ENCODE assay signal across 11 cellular contexts in genomic region chr3:48693826-48694225, GRCh38. TPM values are rescaled to one million over a fixed set of nuclear protein-coding genes. Genes with fewer than 3 reads are reported as not detected.
DNase-seq lines count a peak whose midpoint lies in the region; ATAC-seq and TF ChIP-seq lines count a peak whose summit lies in the region.
"Had no signal": no experiment of that assay in that cellular context is flagged by ENCODE, and none has a peak within 500 bp of the region (broad histone marks: within the 10 kb centered on the region; RNA-seq: fewer than 3 reads in every experiment).

No MANE protein-coding gene starts in this region.

- intact Hi-C loops in Calu3 (cut with micrococcal nuclease; ENCODE audit: unreplicated experiment), result no loop called here

- H3K27ac ChIP-seq in right atrium auricular region, result peak overlapping the region; percentile 81 to 93

- H3K27me3 ChIP-seq in right atrium auricular region (no peaks in the 10 kb centered on the region), skeletal muscle satellite cell (ENCODE audit: control insufficient read depth, insufficient read depth, low read length) (no peaks in the 10 kb centered on the region)
- H3K27me3 ChIP-seq: BE2C had no signal

- peaks cover 12% of the 10 kb centered on the region for H3K4me1 Mint-ChIP-seq in Calu3 (ENCODE audit: low read depth, unreplicated experiment)
- peaks cover 2% of the 10 kb centered on the region for H3K4me1 Mint-ChIP-seq in stimulated activated effector memory CD8-positive, alpha-beta T cell treated with anti-CD3 and anti-CD28 coated beads, Interleukin-12 subunit alpha, Interleukin-12 subunit beta, amount 100 ng/mL, for 72 hours

- in situ Hi-C loops in astrocyte of the spinal cord (cut with HindIII; ENCODE audit: low sequenced_read_pairs), result no loop called here

- H3K4me1 ChIP-seq in right atrium auricular region (peaks cover 0 to 42% of the 10 kb centered on the region in 2 donors), skeletal muscle satellite cell (ENCODE audit: control insufficient read depth, insufficient read depth, low read length) (peaks cover 43% of the 10 kb centered on the region)
- H3K4me1 ChIP-seq: BE2C had no signal

- H3K27me3 Mint-ChIP-seq in Calu3 (ENCODE audit: unreplicated experiment), result no peaks in the 10 kb centered on the region

- ATAC-seq in HG03520 (IDR thresholded peaks at IDR 0.05; ENCODE audit: unreplicated experiment), result no peak
- ATAC-seq in stimulated activated effector memory CD8-positive, alpha-beta T cell treated with anti-CD3 and anti-CD28 coated beads, Interleukin-12 subunit alpha, Interleukin-12 subunit beta, amount 100 ng/mL, for 72 hours, result no peak

- DNase-seq in Calu3 (no peak), astrocyte of the spinal cord (ENCODE audit: low read depth, low spot score) (no peak), right atrium auricular region (ENCODE audit: low spot score) (no peak), SIG-M5 treated with dmso at 0.1 percent for 504 hours (lab: John Stamatoyannopoulos, UW; ENCODE audit: unreplicated experiment) (no peak)
- DNase-seq in stimulated activated effector memory CD8-positive, alpha-beta T cell treated with anti-CD3 and anti-CD28 coated beads, Interleukin-12 subunit alpha, Interleukin-12 subunit beta, amount 100 ng/mL, for 72 hours (ENCODE audit: low spot score in 2 of 2), result no peak
- DNase-seq in activated naive CD4-positive, alpha-beta T cell treated with Interleukin-2 at 50 U/mL for 16 hours, result no peak
- DNase-seq: BE2C, NCI-H2029, OCI-M1 had no signal

- peak overlapping the region; percentile 66 for H3K9ac ChIP-seq in skeletal muscle satellite cell (ENCODE audit: low read depth, low read length)

- peaks cover 68% of the 10 kb centered on the region for H3K36me3 Mint-ChIP-seq in Calu3 (ENCODE audit: insufficient read depth, unreplicated experiment)
- H3K36me3 Mint-ChIP-seq in stimulated activated effector memory CD8-positive, alpha-beta T cell treated with anti-CD3 and anti-CD28 coated beads, Interleukin-12 subunit alpha, Interleukin-12 subunit beta, amount 100 ng/mL, for 72 hours, result peaks cover 87% of the 10 kb centered on the region

- H3K4me3 Mint-ChIP-seq in Calu3 (ENCODE audit: low read depth, unreplicated experiment), result no peak overlapping the region
- H3K4me3 Mint-ChIP-seq in stimulated activated effector memory CD8-positive, alpha-beta T cell treated with anti-CD3 and anti-CD28 coated beads, Interleukin-12 subunit alpha, Interleukin-12 subunit beta, amount 100 ng/mL, for 72 hours, result no peak overlapping the region

- peak overlapping the region; percentile 84 for H3K4me2 ChIP-seq in skeletal muscle satellite cell (ENCODE audit: low read length)

- peak overlapping the region; percentile 22 for H3K4me3 ChIP-seq in astrocyte of the spinal cord (ENCODE audit: low read depth, low read length)
- H3K4me3 ChIP-seq in right atrium auricular region, result peak overlapping the region; percentile 45 to 49
- peak overlapping the region; percentile 59 for H3K4me3 ChIP-seq in skeletal muscle satellite cell (ENCODE audit: low read length)

- TF ChIP-seq CTCF in Calu3 (IDR thresholded peaks at IDR 0.05; ENCODE audit: unreplicated experiment) (no peak), astrocyte of the spinal cord (IDR thresholded peaks at IDR 0.05; ENCODE audit: low read depth, low read length) (no peak), right atrium auricular region (IDR thresholded peaks at IDR 0.05) (no peak)

- H3K9me3 ChIP-seq in right atrium auricular region (no peaks in the 10 kb centered on the region), skeletal muscle satellite cell (replicated peaks; ENCODE audit: low read length) (no peaks in the 10 kb centered on the region)
- H3K9me3 ChIP-seq: BE2C had no signal

- H3K9me3 Mint-ChIP-seq in Calu3 (ENCODE audit: low read depth, unreplicated experiment), result no peaks in the 10 kb centered on the region
- no peaks in the 10 kb centered on the region for H3K9me3 Mint-ChIP-seq in stimulated activated effector memory CD8-positive, alpha-beta T cell treated with anti-CD3 and anti-CD28 coated beads, Interleukin-12 subunit alpha, Interleukin-12 subunit beta, amount 100 ng/mL, for 72 hours

- CTCF ChIA-PET in Calu3 (lab: Charles Lee), result no interaction called here

- H3K27ac Mint-ChIP-seq in Calu3 (ENCODE audit: unreplicated experiment), result no peak overlapping the region
- H3K27ac Mint-ChIP-seq in stimulated activated effector memory CD8-positive, alpha-beta T cell treated with anti-CD3 and anti-CD28 coated beads, Interleukin-12 subunit alpha, Interleukin-12 subunit beta, amount 100 ng/mL, for 72 hours, result no peak overlapping the region

- BruUV-seq in Calu3 (replicated peaks; lab: Mats Ljungman, UMichigan), result TSS peak; percentile 38

- H3K36me3 ChIP-seq in right atrium auricular region, result peaks cover 61% of the 10 kb centered on the region
- H3K36me3 ChIP-seq in skeletal muscle satellite cell (ENCODE audit: insufficient read depth, low read length), result peaks cover 67% of the 10 kb centered on the region

RNA-seq across cellular contexts. Expression of gene NCKIPSD, which starts 8.1 kb away (rescaled TPM):
- total RNA-seq in Calu3 (2022) (23.1 and 26.9 TPM in 2 replicates), right atrium auricular region (10 to 100 TPM; 51.7 to 97.7 TPM)
- total RNA-seq in skeletal muscle satellite cell (2012; rRNA removed), result 19.8 and 21.8 TPM in 2 replicates

RNA-seq across cellular contexts. Expression of gene IP6K2, which starts 23.2 kb away (rescaled TPM):
- total RNA-seq in Calu3 (2022) (87.0 and 105 TPM in 2 replicates), right atrium auricular region (10 to 100 TPM; 35.7 to 39.6 TPM)
- total RNA-seq in skeletal muscle satellite cell (2012; rRNA removed), result 29.1 and 37.8 TPM in 2 replicates

RNA-seq across cellular contexts. Expression of gene CELSR3, which starts 31.1 kb away (rescaled TPM):
- total RNA-seq in Calu3 (2022), result 24.9 and 28.5 TPM in 2 replicates
- under 1 TPM; 0.11 to 0.59 TPM for total RNA-seq in right atrium auricular region
- total RNA-seq in skeletal muscle satellite cell (2012; rRNA removed), result 0.66 and 0.76 TPM in 2 replicates

RNA-seq across cellular contexts. Expression of gene SLC26A6, which starts 58.6 kb away (rescaled TPM):
- total RNA-seq in Calu3 (2022), result 21.6 and 27.0 TPM in 2 replicates
- 10 to 100 TPM in 1 of 2 donors, 1 to 10 TPM in 1; 9.6 to 10.1 TPM for total RNA-seq in right atrium auricular region
- total RNA-seq in skeletal muscle satellite cell (2012; rRNA removed), result 23.6 and 26.6 TPM in 2 replicates

Comparison
In these comparisons a context has a peak if more than half of its experiments do, and no peak if none do; other contexts are left out.
1. RNA of gene CELSR3, which starts 31.1 kb away (total RNA-seq): 24.9 to 28.5 TPM in Calu3; 0.11 to 0.59 TPM in right atrium auricular region; every median in the first group is over 10 times any median in the second.
2. Peak in every context shown above with its lines, with median percentiles within 50 percentile points of each other: H3K4me3 ChIP-seq.